In the genomic region with DNA sequence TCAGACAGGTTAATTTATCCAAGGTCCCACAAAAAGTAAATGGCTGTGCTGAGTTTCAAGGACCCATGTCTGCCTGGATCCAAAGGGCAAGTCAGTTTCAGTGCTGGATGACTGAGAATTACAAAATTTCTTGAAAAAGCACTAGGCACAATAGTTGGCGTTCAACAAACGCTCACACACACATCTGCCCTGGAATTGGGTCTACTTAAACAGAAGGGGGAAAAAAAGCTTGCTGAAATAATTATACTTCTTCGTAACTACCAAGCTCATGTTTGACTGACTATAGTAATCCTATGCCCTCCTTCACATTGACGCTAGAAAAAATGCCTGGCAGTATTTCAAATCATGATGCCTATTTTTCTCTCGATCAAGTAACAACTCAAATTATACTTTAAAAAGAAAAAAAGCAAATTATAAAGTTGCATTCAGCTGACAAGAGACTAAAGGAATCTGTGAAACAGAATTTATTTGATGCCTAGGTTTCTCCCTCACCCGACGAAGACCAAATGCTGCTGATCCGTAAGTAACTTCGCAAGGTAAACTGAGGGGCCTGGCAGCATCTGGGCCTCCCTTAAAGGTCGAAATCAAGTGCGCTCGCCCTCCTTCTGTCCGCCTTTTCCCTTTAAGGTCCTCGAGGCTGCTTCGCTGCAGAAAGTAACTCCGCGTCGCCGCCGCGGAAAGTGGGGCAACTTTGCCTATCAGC, we compare ENCODE assay signal across 1 cellular context.
TF ChIP-seq lines count a peak whose summit lies in the region.

No MANE protein-coding gene starts in this region.

TF ChIP-seq in SK-N-SH treated with all-trans-retinoic acid at 6 μM for 48 hours, 23 proteins besides CTCF, POLR2A, EP300 and RAD21 (continued from another document):
- TF ChIP-seq ZFP3 (CRISPR knock-in tag; IDR thresholded peaks at IDR 0.05) (no peak), TOX (CRISPR knock-in tag; IDR thresholded peaks at IDR 0.05; ENCODE audit: borderline replicate concordance) (no peak), CSDC2 (CRISPR knock-in tag; IDR thresholded peaks at IDR 0.05) (no peak), OSR1 (CRISPR knock-in tag; IDR thresholded peaks at IDR 0.05) (no peak)
- TF ChIP-seq, protein P1, sequence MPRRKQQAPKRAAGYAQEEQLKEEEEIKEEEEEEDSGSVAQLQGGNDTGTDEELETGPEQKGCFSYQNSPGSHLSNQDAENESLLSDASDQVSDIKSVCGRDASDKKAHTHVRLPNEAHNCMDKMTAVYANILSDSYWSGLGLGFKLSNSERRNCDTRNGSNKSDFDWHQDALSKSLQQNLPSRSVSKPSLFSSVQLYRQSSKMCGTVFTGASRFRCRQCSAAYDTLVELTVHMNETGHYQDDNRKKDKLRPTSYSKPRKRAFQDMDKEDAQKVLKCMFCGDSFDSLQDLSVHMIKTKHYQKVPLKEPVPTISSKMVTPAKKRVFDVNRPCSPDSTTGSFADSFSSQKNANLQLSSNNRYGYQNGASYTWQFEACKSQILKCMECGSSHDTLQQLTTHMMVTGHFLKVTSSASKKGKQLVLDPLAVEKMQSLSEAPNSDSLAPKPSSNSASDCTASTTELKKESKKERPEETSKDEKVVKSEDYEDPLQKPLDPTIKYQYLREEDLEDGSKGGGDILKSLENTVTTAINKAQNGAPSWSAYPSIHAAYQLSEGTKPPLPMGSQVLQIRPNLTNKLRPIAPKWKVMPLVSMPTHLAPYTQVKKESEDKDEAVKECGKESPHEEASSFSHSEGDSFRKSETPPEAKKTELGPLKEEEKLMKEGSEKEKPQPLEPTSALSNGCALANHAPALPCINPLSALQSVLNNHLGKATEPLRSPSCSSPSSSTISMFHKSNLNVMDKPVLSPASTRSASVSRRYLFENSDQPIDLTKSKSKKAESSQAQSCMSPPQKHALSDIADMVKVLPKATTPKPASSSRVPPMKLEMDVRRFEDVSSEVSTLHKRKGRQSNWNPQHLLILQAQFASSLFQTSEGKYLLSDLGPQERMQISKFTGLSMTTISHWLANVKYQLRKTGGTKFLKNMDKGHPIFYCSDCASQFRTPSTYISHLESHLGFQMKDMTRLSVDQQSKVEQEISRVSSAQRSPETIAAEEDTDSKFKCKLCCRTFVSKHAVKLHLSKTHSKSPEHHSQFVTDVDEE (CRISPR knock-in tag; IDR thresholded peaks at IDR 0.05) = no peak
- TF ChIP-seq, protein P2, sequence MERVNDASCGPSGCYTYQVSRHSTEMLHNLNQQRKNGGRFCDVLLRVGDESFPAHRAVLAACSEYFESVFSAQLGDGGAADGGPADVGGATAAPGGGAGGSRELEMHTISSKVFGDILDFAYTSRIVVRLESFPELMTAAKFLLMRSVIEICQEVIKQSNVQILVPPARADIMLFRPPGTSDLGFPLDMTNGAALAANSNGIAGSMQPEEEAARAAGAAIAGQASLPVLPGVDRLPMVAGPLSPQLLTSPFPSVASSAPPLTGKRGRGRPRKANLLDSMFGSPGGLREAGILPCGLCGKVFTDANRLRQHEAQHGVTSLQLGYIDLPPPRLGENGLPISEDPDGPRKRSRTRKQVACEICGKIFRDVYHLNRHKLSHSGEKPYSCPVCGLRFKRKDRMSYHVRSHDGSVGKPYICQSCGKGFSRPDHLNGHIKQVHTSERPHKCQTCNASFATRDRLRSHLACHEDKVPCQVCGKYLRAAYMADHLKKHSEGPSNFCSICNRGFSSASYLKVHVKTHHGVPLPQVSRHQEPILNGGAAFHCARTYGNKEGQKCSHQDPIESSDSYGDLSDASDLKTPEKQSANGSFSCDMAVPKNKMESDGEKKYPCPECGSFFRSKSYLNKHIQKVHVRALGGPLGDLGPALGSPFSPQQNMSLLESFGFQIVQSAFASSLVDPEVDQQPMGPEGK (CRISPR knock-in tag; IDR thresholded peaks at IDR 0.05; ENCODE audit: borderline replicate concordance) = no peak
